ENCODE assay signal across 9 cellular contexts in the genomic region with DNA sequence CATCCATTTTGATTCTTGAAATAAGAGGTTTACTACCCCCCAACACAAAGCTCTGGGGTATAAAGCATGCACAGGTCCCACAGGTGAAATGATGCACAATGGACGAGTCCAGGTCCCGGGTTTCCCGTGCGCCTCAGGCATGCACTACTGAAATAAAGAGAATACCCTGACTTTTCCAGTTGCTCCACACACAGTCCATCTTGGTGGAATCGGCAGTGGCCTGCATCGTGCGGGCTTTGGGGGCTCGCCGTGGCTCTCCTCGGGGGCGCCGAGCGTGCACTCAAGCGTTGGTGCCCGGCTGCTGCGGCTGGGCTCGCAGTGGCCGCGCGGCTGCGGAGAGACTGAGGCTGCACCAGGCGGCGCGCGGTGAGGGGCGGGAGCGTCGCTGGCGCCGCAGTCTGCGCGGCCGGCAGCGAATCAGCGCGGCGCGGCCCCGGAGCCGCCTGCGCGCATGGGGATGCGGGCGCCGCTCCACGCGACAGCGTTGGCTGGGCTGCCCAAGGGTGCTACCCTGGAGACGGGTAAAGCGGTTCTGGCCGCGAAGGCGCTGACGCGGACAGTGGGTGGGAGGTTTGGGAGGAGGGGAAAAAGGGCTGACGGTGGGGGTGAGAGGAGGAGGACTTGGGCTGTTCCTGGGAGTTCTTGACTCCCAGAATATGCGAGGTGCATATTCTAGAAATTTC. TPM values are rescaled to one million over a fixed set of nuclear protein-coding genes. Genes with fewer than 3 reads are reported as not detected.
DNase-seq lines count a peak whose midpoint lies in the region; ATAC-seq, FAIRE-seq and TF ChIP-seq lines count a peak whose summit lies in the region.
"Had no signal": no experiment of that assay in that cellular context is flagged by ENCODE, and none has a peak within 500 bp of the region (broad histone marks: within the 10 kb centered on the region; RNA-seq: fewer than 3 reads in every experiment).

No MANE protein-coding gene starts in this region.

- in situ Hi-C loops in HepG2 (cut with HindIII; ENCODE audit: extremely low pct_ligation_motif_present, low pct_unique_long_range_greater_than_20kb): loop anchor here (10.0 kb wide), 1 partner anchor 284 kb away; no protein-coding TSS in a partner anchor

- POLR2A ChIA-PET in HepG2 (lab: Yijun Ruan, JAX): no interaction called here
- POLR2A ChIA-PET in activated CD4-positive, alpha-beta T cell treated with anti-CD3 and anti-CD28 coated beads, Interleukin-2, amount 10 ng/mL, durations not matched to agents 7 days and 5 days (lab: Charles Lee): no interaction called here

- H3K27me3 Mint-ChIP-seq in astrocyte (ENCODE audit: low read depth, unreplicated experiment): peaks cover 26% of the 10 kb centered on the region
- H3K27me3 Mint-ChIP-seq in activated CD4-positive, alpha-beta T cell treated with anti-CD3 and anti-CD28 coated beads, Interleukin-2, amount 10 ng/mL, durations not matched to agents 7 days and 5 days: peaks cover 47% of the 10 kb centered on the region

- H3K4me1 ChIP-seq in astrocyte (ENCODE audit: insufficient read depth, low read length) (no peaks in the 10 kb centered on the region), HepG2 (ENCODE audit: insufficient read depth, low read length) (peaks cover 8% of the 10 kb centered on the region; the same call in 1 of the 2 replicates)

- TF ChIP-seq RAD21 in HepG2 (CRISPR knock-in tag; IDR thresholded peaks at IDR 0.05): no peak

- H3K27ac ChIP-seq in astrocyte (ENCODE audit: low read depth, low read length) (no peak overlapping the region), HepG2 (ENCODE audit: extremely low read length, insufficient read depth, low read length) (no peak overlapping the region)

- TF ChIP-seq EP300 in HepG2 (IDR thresholded peaks at IDR 0.05; ENCODE audit: low read depth in 2 of 2, low read length in 2 of 2): no peak
- TF ChIP-seq EP300 in HepG2 (CRISPR knock-in tag; IDR thresholded peaks at IDR 0.05; ENCODE audit: borderline replicate concordance): no peak

- H3K9me3 Mint-ChIP-seq in astrocyte (ENCODE audit: unreplicated experiment): no peaks in the 10 kb centered on the region
- H3K9me3 Mint-ChIP-seq in activated CD4-positive, alpha-beta T cell treated with anti-CD3 and anti-CD28 coated beads, Interleukin-2, amount 10 ng/mL, durations not matched to agents 7 days and 5 days: no peaks in the 10 kb centered on the region

- TF ChIP-seq CTCF in astrocyte (IDR thresholded peaks at IDR 0.05; ENCODE audit: insufficient read depth, low read depth, low read length) (no peak), HepG2 (CRISPR knock-in tag; IDR thresholded peaks at IDR 0.05) (no peak)

- peak overlapping the region; percentile 28 for H3K9ac ChIP-seq in astrocyte (ENCODE audit: low read length)
- H3K9ac ChIP-seq in HepG2 (ENCODE audit: insufficient read depth, low read depth, low read length): no peak overlapping the region

- peaks cover 3% of the 10 kb centered on the region for H3K27me3 ChIP-seq in astrocyte (ENCODE audit: insufficient read depth, low read length)
- peaks cover 1 to 3% of the 10 kb centered on the region in 2 experiments; a peak in 2 of 5 replicates for H3K27me3 ChIP-seq in HepG2 (ENCODE audit: control insufficient read depth in 1 of 2, insufficient read depth in 2 of 2, low read length in 2 of 2)

- peak overlapping the region; percentile 78 for H2AFZ ChIP-seq in astrocyte (ENCODE audit: low read depth, low read length)
- H2AFZ ChIP-seq in HepG2 (ENCODE audit: low read length): no peak overlapping the region

- peak overlapping the region; percentile 58 for H3K4me3 ChIP-seq in astrocyte (ENCODE audit: insufficient read depth, low read depth, low read length)
- peak overlapping the region in 1 of 3 experiments; percentile 16; a peak in 1 of 6 replicates for H3K4me3 ChIP-seq in HepG2 (replicated peaks in 1 of 3; ENCODE audit: insufficient read depth in 1 of 3, low read depth in 2 of 3, low read length in 3 of 3)

- no peak overlapping the region for H3K27ac Mint-ChIP-seq in astrocyte (ENCODE audit: unreplicated experiment)
- no peak overlapping the region for H3K27ac Mint-ChIP-seq in activated CD4-positive, alpha-beta T cell treated with anti-CD3 and anti-CD28 coated beads, Interleukin-2, amount 10 ng/mL, durations not matched to agents 7 days and 5 days

- DNase-seq in Ammon's horn (ENCODE audit: low spot score) (peak; percentile 60), NCI-H1092 (lab: John Stamatoyannopoulos, UW) (peak; percentile 19), astrocyte (ENCODE audit: low read depth) (peak; percentile 6), HepG2 (ENCODE audit: low spot score) (no peak)
- no peak for DNase-seq in activated CD4-positive, alpha-beta T cell treated with anti-CD3 and anti-CD28 coated beads, Interleukin-2, amount 10 ng/mL, durations not matched to agents 7 days and 5 days

- H3K79me2 ChIP-seq in astrocyte (ENCODE audit: insufficient read depth, low read length) (no peaks in the 10 kb centered on the region), HepG2 (ENCODE audit: insufficient read depth, low read length) (no peaks in the 10 kb centered on the region)

- TF ChIP-seq POLR2A in HepG2 (IDR thresholded peaks at IDR 0.05; ENCODE audit: insufficient read depth in 1 of 2, low read depth in 2 of 2, low read length in 2 of 2): no peak

- H3K4me2 ChIP-seq in astrocyte (ENCODE audit: low read length) (peak overlapping the region; percentile 93), HepG2 (ENCODE audit: low read depth, low read length) (peak overlapping the region; percentile 49)

- WGBS in HepG2 (ENCODE audit: low lambda C conversion rate): 24% methylated on average over 29 of the region's 57 CpGs

- no peaks in the 10 kb centered on the region for H3K36me3 Mint-ChIP-seq in astrocyte (ENCODE audit: low read depth, unreplicated experiment)
- no peaks in the 10 kb centered on the region for H3K36me3 Mint-ChIP-seq in activated CD4-positive, alpha-beta T cell treated with anti-CD3 and anti-CD28 coated beads, Interleukin-2, amount 10 ng/mL, durations not matched to agents 7 days and 5 days (ENCODE audit: low read depth)

- no peaks in the 10 kb centered on the region for H3K9me3 ChIP-seq in astrocyte (ENCODE audit: insufficient read depth, low read depth, low read length)
- H3K9me3 ChIP-seq in HepG2 (ENCODE audit: low read length): 0 out of 2 replicates have a peak, but pooled peaks cover 5% of the 10 kb centered on the region

- H3K36me3 ChIP-seq in astrocyte (ENCODE audit: insufficient read depth, low read length) (no peaks in the 10 kb centered on the region), HepG2 (replicated peaks in 1 of 2; ENCODE audit: control insufficient read depth in 1 of 2, insufficient read depth in 2 of 2, low read length in 2 of 2) (no peaks in the 10 kb centered on the region)

- H3K4me1 Mint-ChIP-seq in astrocyte (ENCODE audit: low read depth, unreplicated experiment): no peaks in the 10 kb centered on the region
- H3K4me1 Mint-ChIP-seq in activated CD4-positive, alpha-beta T cell treated with anti-CD3 and anti-CD28 coated beads, Interleukin-2, amount 10 ng/mL, durations not matched to agents 7 days and 5 days: peaks cover 6% of the 10 kb centered on the region

- H4K20me1 ChIP-seq in astrocyte (ENCODE audit: insufficient read depth, low read length) (no peaks in the 10 kb centered on the region), HepG2 (ENCODE audit: insufficient read depth, low read length) (no peaks in the 10 kb centered on the region)

- CTCF ChIA-PET in HepG2 (lab: Yijun Ruan, JAX; ENCODE audit: low intra/inter-chr PET ratio, low total read pairs): interaction anchor here (0.7 kb wide), 1 partner anchor 288 kb away, joined by 3 read pairs; no protein-coding TSS in a partner anchor
- CTCF ChIA-PET in activated CD4-positive, alpha-beta T cell treated with anti-CD3 and anti-CD28 coated beads, Interleukin-2, amount 10 ng/mL, durations not matched to agents 7 days and 5 days (lab: Charles Lee): no interaction called here

- peak; percentile 75 for ATAC-seq in HepG2
- no peak for ATAC-seq in GM21619 (IDR thresholded peaks at IDR 0.05; ENCODE audit: unreplicated experiment)
- ATAC-seq in HG02884 (IDR thresholded peaks at IDR 0.05; ENCODE audit: unreplicated experiment): no peak
- no peak for ATAC-seq in GM19463 (IDR thresholded peaks at IDR 0.05; ENCODE audit: unreplicated experiment)

- no peak for FAIRE-seq in astrocyte (lab: Jason Lieb, UNC)
- no peak for FAIRE-seq in HepG2 (lab: Jason Lieb, UNC)

- peak overlapping the region; percentile 80 for H3K4me3 Mint-ChIP-seq in astrocyte (ENCODE audit: unreplicated experiment)
- no peak overlapping the region for H3K4me3 Mint-ChIP-seq in activated CD4-positive, alpha-beta T cell treated with anti-CD3 and anti-CD28 coated beads, Interleukin-2, amount 10 ng/mL, durations not matched to agents 7 days and 5 days

- no TSS peak for BruUV-seq in HepG2 (replicated peaks; lab: Mats Ljungman, UMichigan)

- intact Hi-C loops in HepG2 (cut with micrococcal nuclease; ENCODE audit: unreplicated experiment): no loop called here

TF ChIP-seq in HepG2, 621 proteins besides CTCF, POLR2A, EP300 and RAD21:
- TF ChIP-seq FOXO1 (CRISPR knock-in tag; IDR thresholded peaks at IDR 0.05) (no peak), HNRNPLL (IDR thresholded peaks at IDR 0.05; ENCODE audit: low read depth, low read length, poor library complexity, severe bottlenecking) (peak; percentile 72)

RNA-seq across cellular contexts. Expression of a gene that starts 53.8 kb away (rescaled TPM):
- total RNA-seq in astrocyte (not detected in 2 replicates), HepG2 (2016; rRNA removed; fragmentation: Illumina TruSeq; extraction: Trizol) (not detected in 2 replicates)
- not detected in 2 replicates for total RNA-seq in HepG2 (2016; cell fraction: cytosol; rRNA removed; fragmentation: Illumina TruSeq; extraction: Trizol; ENCODE audit: low read depth)
- not detected in 2 replicates for total RNA-seq in HepG2 (2016; cell fraction: insoluble cytoplasmic fraction; rRNA removed; fragmentation: Illumina TruSeq; extraction: Trizol)
- total RNA-seq in HepG2 (2016; cell fraction: membrane; rRNA removed; fragmentation: Illumina TruSeq; extraction: Trizol): not detected in 2 replicates
- total RNA-seq in HepG2 (2016; cell fraction: nucleus; rRNA removed; fragmentation: Illumina TruSeq; extraction: Trizol): not detected in 2 replicates
- polyA plus RNA-seq in HepG2 (2011; rRNA removed): not detected in 2 replicates
- polyA plus RNA-seq in HepG2 (2011; cell fraction: cytosol; rRNA removed): not detected in 2 replicates
- polyA plus RNA-seq in HepG2 (2011; cell fraction: nucleus; rRNA removed): not detected in 2 replicates
- not detected in 2 replicates for polyA plus RNA-seq in HepG2 (2012)
- not detected in 2 replicates for polyA plus RNA-seq in HepG2 (2016; cell fraction: cytosol; fragmentation: Illumina TruSeq; extraction: Trizol; ENCODE audit: low read depth)
- not detected in 2 replicates for polyA plus RNA-seq in HepG2 (2016; cell fraction: insoluble cytoplasmic fraction; fragmentation: Illumina TruSeq; extraction: Trizol; ENCODE audit: low read depth)
- not detected in 2 replicates for polyA plus RNA-seq in HepG2 (2016; cell fraction: membrane; fragmentation: Illumina TruSeq; extraction: Trizol; ENCODE audit: low read depth)
- polyA plus RNA-seq in HepG2 (2016; cell fraction: nucleus; fragmentation: Illumina TruSeq; extraction: Trizol; ENCODE audit: insufficient read depth, low read depth): not detected in 2 replicates
- not detected in 2 replicates for polyA minus RNA-seq in HepG2 (2011; rRNA and poly(A)+ RNA removed; ENCODE audit: low replicate concordance)
- not detected in 2 replicates for polyA minus RNA-seq in HepG2 (2011; cell fraction: cytosol; rRNA and poly(A)+ RNA removed)
- polyA minus RNA-seq in HepG2 (2011; cell fraction: nucleus; rRNA and poly(A)+ RNA removed): not detected in 2 replicates
- total RNA-seq in activated CD4-positive, alpha-beta T cell treated with anti-CD3 and anti-CD28 coated beads, Interleukin-2, amount 10 ng/mL, durations not matched to agents 7 days and 5 days: not detected
- total RNA-seq: activated CD8-positive, alpha-beta memory T cell treated with anti-CD3 and anti-CD28 coated beads for 36 hours had no signal

Comparison
In these comparisons a context has a peak if more than half of its experiments do, and no peak if none do; other contexts are left out.
1. DNase-seq: peak in Ammon's horn (single experiment), NCI-H1092 (single experiment) and astrocyte (single experiment); none in HepG2 (single experiment) and activated CD4-positive, alpha-beta T cell treated with anti-CD3 and anti-CD28 coated beads, Interleukin-2, amount 10 ng/mL, durations not matched to agents 7 days and 5 days (single experiment).